ENCODE assay signal across 19 cellular contexts in the genomic region with DNA sequence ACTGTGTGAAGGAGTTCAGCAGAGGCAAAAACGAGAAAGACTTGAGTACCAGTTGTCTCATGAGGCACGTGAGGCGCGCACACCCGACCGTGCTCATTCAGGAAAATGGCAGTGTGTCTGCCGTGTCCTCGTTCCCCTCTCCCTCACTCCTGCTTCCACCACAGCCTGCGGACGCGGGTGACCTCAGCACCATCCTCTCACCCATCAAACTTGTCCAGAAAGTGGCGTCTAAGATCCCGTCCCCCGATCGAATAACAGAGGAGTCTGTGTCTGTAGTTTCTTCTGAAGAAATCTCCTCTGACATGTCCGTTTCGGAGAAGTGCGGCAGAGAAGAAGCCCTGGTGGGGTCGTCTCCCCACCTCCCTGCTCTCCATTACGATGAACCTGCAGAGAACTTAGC. TPM values are rescaled to one million over a fixed set of nuclear protein-coding genes. Genes with fewer than 3 reads are reported as not detected.
DNase-seq lines count a peak whose midpoint lies in the region; ATAC-seq, FAIRE-seq and TF ChIP-seq lines count a peak whose summit lies in the region.
"Had no signal": no experiment of that assay in that cellular context is flagged by ENCODE, and none has a peak within 500 bp of the region (broad histone marks: within the 10 kb centered on the region; RNA-seq: fewer than 3 reads in every experiment).

No MANE protein-coding gene starts in this region.

- no peaks in the 10 kb centered on the region for H3K9me3 ChIP-seq in T-helper 17 cell (ENCODE audit: control insufficient read depth, low read length, poor library complexity, severe bottlenecking)
- no peaks in the 10 kb centered on the region for H3K9me3 ChIP-seq in astrocyte (ENCODE audit: insufficient read depth, low read depth, low read length)

- peaks cover 90% of the 10 kb centered on the region for H4K20me1 ChIP-seq in astrocyte (ENCODE audit: insufficient read depth, low read length)

- DNase-seq in T-helper 17 cell (no peak), astrocyte (ENCODE audit: low read depth) (no peak), glutamatergic neuron (no peak), posterior vena cava (ENCODE audit: low spot score) (peak; percentile 46), urothelium cell line (ENCODE audit: low spot score) (no peak)
- no peak for DNase-seq in stimulated activated naive CD4-positive, alpha-beta T cell treated with Interleukin-2 at 50 U/mL for 16 hours (lab: John Stamatoyannopoulos, UW)
- DNase-seq: Calu3; CD8-positive, alpha-beta T cell; DMS53; DND-41; EL; HCEC 1CT had no signal

- H2AFZ ChIP-seq in astrocyte (ENCODE audit: low read depth, low read length): no peak overlapping the region
- H2AFZ ChIP-seq: GM23338 had no signal

- H3K36me3 ChIP-seq in astrocyte (ENCODE audit: insufficient read depth, low read length): peaks cover 9% of the 10 kb centered on the region

- ATAC-seq in T-helper 17 cell (no peak), GM18502 (IDR thresholded peaks at IDR 0.05; ENCODE audit: poor library complexity, unreplicated experiment) (no peak)
- ATAC-seq: CD8-positive, alpha-beta T cell; GM12878; GM23338 had no signal

- H3K4me2 ChIP-seq in astrocyte (ENCODE audit: low read length): no peak overlapping the region
- H3K4me2 ChIP-seq: BLaER1 treated with 17β-estradiol and CSF1 and Interleukin-3, amounts not matched to agents 10 nM and 100 nM; GM23338 had no signal

- H3K79me2 ChIP-seq in astrocyte (ENCODE audit: insufficient read depth, low read length): peaks cover 97% of the 10 kb centered on the region

- H3K9me3 Mint-ChIP-seq in astrocyte (ENCODE audit: unreplicated experiment) (peaks cover 4% of the 10 kb centered on the region), glutamatergic neuron (ENCODE audit: unreplicated experiment) (peaks cover 25% of the 10 kb centered on the region)
- H3K9me3 Mint-ChIP-seq: CD8-positive, alpha-beta T cell had no signal

- H3K27ac ChIP-seq in astrocyte (ENCODE audit: low read depth, low read length): no peak overlapping the region
- H3K27ac ChIP-seq: BLaER1 treated with 17β-estradiol and CSF1 and Interleukin-3, amounts not matched to agents 10 nM and 100 nM had no signal

- no peaks in the 10 kb centered on the region for H3K27me3 ChIP-seq in astrocyte (ENCODE audit: insufficient read depth, low read length)
- H3K27me3 ChIP-seq: BLaER1 treated with 17β-estradiol and CSF1 and Interleukin-3, amounts not matched to agents 10 nM and 100 nM had no signal

- H3K27me3 Mint-ChIP-seq in T-helper 17 cell (no peaks in the 10 kb centered on the region), astrocyte (ENCODE audit: low read depth, unreplicated experiment) (no peaks in the 10 kb centered on the region), glutamatergic neuron (ENCODE audit: unreplicated experiment) (peaks cover 13% of the 10 kb centered on the region)
- H3K27me3 Mint-ChIP-seq: B cell had no signal

- no peak overlapping the region for H3K4me3 Mint-ChIP-seq in T-helper 17 cell
- no peak overlapping the region for H3K4me3 Mint-ChIP-seq in astrocyte (ENCODE audit: unreplicated experiment)
- no peak overlapping the region for H3K4me3 Mint-ChIP-seq in glutamatergic neuron (ENCODE audit: unreplicated experiment)
- H3K4me3 Mint-ChIP-seq: B cell; CD8-positive, alpha-beta T cell; GM23338 had no signal

- H3K4me1 ChIP-seq in astrocyte (ENCODE audit: insufficient read depth, low read length): peaks cover 16% of the 10 kb centered on the region

- intact Hi-C loops in posterior vena cava (cut with DNase I): no loop called here

- H3K4me3 ChIP-seq in astrocyte (ENCODE audit: insufficient read depth, low read depth, low read length): no peak overlapping the region
- H3K4me3 ChIP-seq: BLaER1 treated with 17β-estradiol and CSF1 and Interleukin-3, amounts not matched to agents 10 nM and 100 nM; GM12878; GM23338 had no signal

- H3K27ac Mint-ChIP-seq in T-helper 17 cell (peak overlapping the region; percentile 86), astrocyte (ENCODE audit: unreplicated experiment) (peak overlapping the region; percentile 27), glutamatergic neuron (ENCODE audit: unreplicated experiment) (peak overlapping the region; percentile 0)
- H3K27ac Mint-ChIP-seq: B cell; CD8-positive, alpha-beta T cell; GM23338 had no signal

- H3K4me1 Mint-ChIP-seq in T-helper 17 cell (peaks cover 32% of the 10 kb centered on the region), astrocyte (ENCODE audit: low read depth, unreplicated experiment) (peaks cover 18% of the 10 kb centered on the region), glutamatergic neuron (ENCODE audit: low read depth, unreplicated experiment) (peaks cover 27% of the 10 kb centered on the region)

- TF ChIP-seq CTCF in astrocyte (IDR thresholded peaks at IDR 0.05; ENCODE audit: insufficient read depth, low read depth, low read length) (no peak), glutamatergic neuron (IDR thresholded peaks at IDR 0.05; ENCODE audit: partially characterized antibody, unreplicated experiment) (no peak)

- H3K9ac ChIP-seq in astrocyte (ENCODE audit: low read length): no peak overlapping the region
- H3K9ac ChIP-seq: BLaER1 treated with 17β-estradiol and CSF1 and Interleukin-3, amounts not matched to agents 10 nM and 100 nM had no signal

- no peak for FAIRE-seq in astrocyte (lab: Jason Lieb, UNC)
- FAIRE-seq in urothelium cell line (lab: Jason Lieb, UNC): no peak
- FAIRE-seq: GM12878, GM19239, H54 had no signal

- H3K36me3 Mint-ChIP-seq in T-helper 17 cell (ENCODE audit: low read depth) (no peaks in the 10 kb centered on the region), astrocyte (ENCODE audit: low read depth, unreplicated experiment) (peaks cover 46% of the 10 kb centered on the region), glutamatergic neuron (ENCODE audit: unreplicated experiment) (peaks cover 33% of the 10 kb centered on the region)

RNA-seq across cellular contexts. Expression of a gene that starts 30.4 kb away (rescaled TPM):
- total RNA-seq in T-helper 17 cell (10 to 100 TPM; 15.4 to 20.4 TPM), astrocyte (21.0 and 22.7 TPM in 2 replicates), glutamatergic neuron (ENCODE audit: unreplicated experiment) (53.5 TPM), posterior vena cava (1 to 10 TPM; 7.3 to 8.5 TPM)

RNA-seq across cellular contexts. Expression of a gene that starts 34.2 kb away (rescaled TPM):
- total RNA-seq in T-helper 17 cell (10 to 100 TPM; 13.7 to 15.4 TPM), astrocyte (23.8 and 26.2 TPM in 2 replicates), glutamatergic neuron (ENCODE audit: unreplicated experiment) (14.7 TPM), posterior vena cava (10 to 100 TPM in 1 of 2 donors, 1 to 10 TPM in 1; 8.9 to 11.7 TPM)

RNA-seq across cellular contexts. Expression of a gene that starts 34.4 kb away (rescaled TPM):
- total RNA-seq in T-helper 17 cell: 10 to 100 TPM; 28.1 to 36.7 TPM
- total RNA-seq in astrocyte: 49.6 and 58.2 TPM in 2 replicates
- total RNA-seq in glutamatergic neuron (ENCODE audit: unreplicated experiment): 24.9 TPM
- total RNA-seq in posterior vena cava: 10 to 100 TPM; 27.5 to 45.4 TPM

RNA-seq across cellular contexts. Expression of a gene that starts 56.4 kb away (rescaled TPM):
- total RNA-seq in T-helper 17 cell (100 to 1,000 TPM; 127 to 153 TPM), astrocyte (30.0 and 32.4 TPM in 2 replicates), glutamatergic neuron (ENCODE audit: unreplicated experiment) (73.7 TPM), posterior vena cava (10 to 100 TPM; 20.8 to 21.7 TPM)

Comparison
In these comparisons a context has a peak if more than half of its experiments do, and no peak if none do; other contexts are left out.
1. H3K27ac Mint-ChIP-seq: peak in every context shown above with its lines; median percentile 86 in T-helper 17 cell; 27 in astrocyte; 0 in glutamatergic neuron.